In genomic region chr15:58626378-58626777, GRCh38 we compare ENCODE assay signal across 19 cellular contexts.
"Had no signal": no experiment of that assay in that cellular context is flagged by ENCODE, and none has a peak within 500 bp of the region (broad histone marks: within the 10 kb centered on the region; RNA-seq: fewer than 3 reads in every experiment).

No MANE protein-coding gene starts in this region.

- H3K27me3 Mint-ChIP-seq: activated T-cell treated with anti-CD3 and anti-CD28 coated beads, Interleukin-2, amount 50 U/mL, for 24 hours; type B pancreatic cell had no signal

- H3K4me3 Mint-ChIP-seq: activated T-cell treated with anti-CD3 and anti-CD28 coated beads, Interleukin-2, amount 50 U/mL, for 24 hours; type B pancreatic cell had no signal

- DNase-seq: activated CD4-positive, alpha-beta T cell treated with anti-CD3 and anti-CD28 coated beads for 1 hour; activated CD4-positive, alpha-beta T cell treated with anti-CD3 and anti-CD28 coated beads, Interleukin-2, amount 50 U/mL, for 48 hours; activated effector memory CD4-positive, alpha-beta T cell treated with anti-CD3 and anti-CD28 coated beads, Interleukin-2, amount 50 U/mL, for 16 hours; activated T-cell treated with anti-CD3 and anti-CD28 coated beads, Interleukin-2, amount 50 U/mL, for 24 hours; adrenal gland; cerebellar nuclear complex; effector CD4-positive, alpha-beta T cell; esophagus squamous epithelium; islet precursor cell; lower lobe of right lung; occipital lobe; stimulated activated CD4-positive, alpha-beta T cell treated with anti-CD3 and anti-CD28 coated beads, Interleukin-2, amount 100 ng/mL, for 24 hours; stomach; WERI-Rb-1 had no signal

- H3K4me3 ChIP-seq: adrenal gland, breast epithelium, esophagus squamous epithelium, hepatocyte, lower lobe of right lung, SK-N-MC, stomach had no signal

- ATAC-seq: activated naive CD4-positive, alpha-beta T cell treated with anti-CD3 and anti-CD28 coated beads, Interleukin-2, amount 50 U/mL, for 72 hours; lower lobe of right lung had no signal

- H3K27ac ChIP-seq: adrenal gland, breast epithelium, hepatocyte, lower lobe of right lung, SK-N-MC, WERI-Rb-1 had no signal

- H2AFZ ChIP-seq: hepatocyte had no signal

- H3K4me2 ChIP-seq: hepatocyte had no signal

- H3K27me3 ChIP-seq: adrenal gland, breast epithelium, esophagus squamous epithelium, hepatocyte, stomach had no signal

- H3K9me3 ChIP-seq: adrenal gland, breast epithelium, esophagus squamous epithelium, lower lobe of right lung, stomach had no signal

- H3K36me3 ChIP-seq: adrenal gland, breast epithelium had no signal
